In genomic region chr7:139873593-139874374, GRCh38 we compare ENCODE assay signal across 19 cellular contexts.
"Had no signal": no experiment of that assay in that cellular context is flagged by ENCODE, and none has a peak within 500 bp of the region (broad histone marks: within the 10 kb centered on the region; RNA-seq: fewer than 3 reads in every experiment).

No MANE protein-coding gene starts in this region.

- H3K4me3 ChIP-seq: adrenal gland, colonic mucosa, pancreas, skin epidermis, tibial artery, vagina had no signal

- H3K27me3 ChIP-seq: adrenal gland, colonic mucosa, pancreas, tibial artery, vagina had no signal

- H3K36me3 ChIP-seq: adrenal gland, colonic mucosa, pancreas, tibial artery, vagina had no signal

- H3K27ac Mint-ChIP-seq: activated T-helper 2 cell treated with anti-CD3 and anti-CD28 coated beads, Interferon-gamma antibody, Interleukin-2, Interleukin-4, amounts not matched to agents 10 μg/mL and 5 μg/mL and 100 μg/mL, durations not matched to agents 14 hours and 24 hours and 36 hours had no signal

- H3K9me3 Mint-ChIP-seq: activated T-helper 2 cell treated with anti-CD3 and anti-CD28 coated beads, Interferon-gamma antibody, Interleukin-2, Interleukin-4, amounts not matched to agents 10 μg/mL and 5 μg/mL and 100 μg/mL, durations not matched to agents 14 hours and 24 hours and 36 hours had no signal

- ATAC-seq: activated CD4-positive, CD25-positive, alpha-beta regulatory T cell treated with anti-CD3 and anti-CD28 coated beads, Interleukin-2, amount 50 U/mL, for 24 hours; left colon; pancreas had no signal

- H3K27ac ChIP-seq: adrenal gland, colonic mucosa, pancreas, skin epidermis, tibial artery, vagina had no signal

- H3K9me3 ChIP-seq: adrenal gland, colonic mucosa, pancreas, tibial artery, vagina had no signal

- DNase-seq: activated naive CD4-positive, alpha-beta T cell treated with anti-CD3 and anti-CD28 coated beads, Interleukin-2, amount 50 U/mL, for 16 hours; central memory CD4-positive, alpha-beta T cell; colonic mucosa; effector CD4-positive, alpha-beta T cell; foreskin fibroblast; glutamatergic neuron; left colon; pancreas; stimulated activated CD4-positive, alpha-beta T cell treated with anti-CD3 and anti-CD28 coated beads, Interleukin-15, amount 100 ng/mL, for 24 hours; stimulated activated CD4-positive, alpha-beta T cell treated with anti-CD3 and anti-CD28 coated beads, Interleukin-4, amount 100 ng/mL, for 1 hour; stimulated activated naive CD4-positive, alpha-beta T cell; SW 1271; T-helper 9 cell; tibial artery had no signal

- H3K4me1 ChIP-seq: colonic mucosa had no signal
